9 cellular contexts compared by ENCODE assay signal in the genomic region with DNA sequence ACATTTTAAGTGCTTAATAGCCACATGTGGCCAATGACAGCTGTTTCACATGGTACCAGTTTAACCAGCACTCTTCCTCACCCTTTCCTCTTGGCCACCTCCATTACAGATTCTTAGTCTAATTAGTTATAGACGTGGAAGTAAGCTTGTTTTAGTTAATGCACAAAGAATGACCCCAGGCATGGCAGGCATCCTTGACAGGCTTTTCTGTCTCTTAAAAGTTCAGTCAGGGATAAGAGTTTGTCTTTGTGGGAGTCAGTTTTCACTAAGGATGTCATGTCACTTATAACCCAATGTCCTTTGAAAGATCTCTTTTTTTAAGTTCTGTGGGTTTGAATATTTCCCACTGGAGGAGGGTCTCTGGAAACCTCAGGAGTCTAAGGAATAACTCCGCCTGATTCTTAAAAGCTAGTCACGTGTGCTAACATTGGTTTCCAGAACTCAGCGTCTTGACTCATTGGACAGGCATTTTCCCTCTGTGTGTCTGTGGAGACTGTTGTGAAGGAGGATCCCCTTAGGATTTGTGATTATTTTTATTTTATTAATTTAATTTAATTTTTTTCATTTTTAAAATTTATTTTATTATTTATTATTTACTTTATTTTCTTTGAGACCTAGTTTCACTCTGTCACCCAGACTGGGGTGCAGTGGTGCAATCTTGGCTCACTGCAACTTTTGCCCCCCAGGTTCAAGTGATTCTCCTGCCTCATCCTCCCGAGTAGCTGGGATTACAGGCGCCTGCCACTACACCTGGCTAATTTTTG.
DNase-seq lines count a peak whose midpoint lies in the region; ATAC-seq and TF ChIP-seq lines count a peak whose summit lies in the region.
"Had no signal": no experiment of that assay in that cellular context is flagged by ENCODE, and none has a peak within 500 bp of the region (broad histone marks: within the 10 kb centered on the region; RNA-seq: fewer than 3 reads in every experiment).

No MANE protein-coding gene starts in this region.

- H3K36me3 Mint-ChIP-seq in HFFc6 (ENCODE audit: low read depth) = no peaks in the 10 kb centered on the region
- H3K36me3 Mint-ChIP-seq in activated CD8-positive, alpha-beta T cell treated with anti-CD3 and anti-CD28 coated beads, Interleukin-2, amount 10 ng/mL, durations not matched to agents 7 days and 5 days (ENCODE audit: low read depth) = no peaks in the 10 kb centered on the region

- H3K4me1 Mint-ChIP-seq in HFFc6 (ENCODE audit: low read depth) = peaks cover 88% of the 10 kb centered on the region
- H3K4me1 Mint-ChIP-seq in activated CD8-positive, alpha-beta T cell treated with anti-CD3 and anti-CD28 coated beads, Interleukin-2, amount 10 ng/mL, durations not matched to agents 7 days and 5 days (ENCODE audit: low read depth) = peaks cover 7% of the 10 kb centered on the region

- peak overlapping the region; percentile 74 for H3K4me3 Mint-ChIP-seq in HFFc6
- H3K4me3 Mint-ChIP-seq in activated CD8-positive, alpha-beta T cell treated with anti-CD3 and anti-CD28 coated beads, Interleukin-2, amount 10 ng/mL, durations not matched to agents 7 days and 5 days = no peak overlapping the region

- no peak overlapping the region for H2AFZ ChIP-seq in hepatocyte

- H3K9me3 Mint-ChIP-seq in HFFc6 = no peaks in the 10 kb centered on the region
- no peaks in the 10 kb centered on the region for H3K9me3 Mint-ChIP-seq in activated CD8-positive, alpha-beta T cell treated with anti-CD3 and anti-CD28 coated beads, Interleukin-2, amount 10 ng/mL, durations not matched to agents 7 days and 5 days (ENCODE audit: insufficient read depth)

- CTCF ChIA-PET in activated CD8-positive, alpha-beta T cell treated with anti-CD3 and anti-CD28 coated beads, Interleukin-2, amount 10 ng/mL, durations not matched to agents 7 days and 5 days (lab: Charles Lee) = no interaction called here

- TF ChIP-seq EP300 in transverse colon (IDR thresholded peaks at IDR 0.05; ENCODE audit: low read depth) = no peak

- H3K4me3 ChIP-seq in hepatocyte (no peak overlapping the region), transverse colon (no peak overlapping the region)
- H3K4me3 ChIP-seq: colonic mucosa had no signal

- H3K9me2 ChIP-seq in hepatocyte (replicated peaks; ENCODE audit: insufficient read depth) = no peaks in the 10 kb centered on the region

- H3K27ac Mint-ChIP-seq in HFFc6 = peak overlapping the region; percentile 97
- no peak overlapping the region for H3K27ac Mint-ChIP-seq in activated CD8-positive, alpha-beta T cell treated with anti-CD3 and anti-CD28 coated beads, Interleukin-2, amount 10 ng/mL, durations not matched to agents 7 days and 5 days

- H4K20me1 ChIP-seq in hepatocyte (ENCODE audit: insufficient read depth, poor library complexity, severe bottlenecking) = peaks cover 97% of the 10 kb centered on the region

- H3K27ac ChIP-seq in hepatocyte (no peak overlapping the region), transverse colon (peak overlapping the region in 3 of 4 donors; percentile 15 to 44 (median 38))
- H3K27ac ChIP-seq: colonic mucosa had no signal

- POLR2A ChIA-PET in activated CD8-positive, alpha-beta T cell treated with anti-CD3 and anti-CD28 coated beads, Interleukin-2, amount 10 ng/mL, durations not matched to agents 7 days and 5 days (lab: Charles Lee) = no interaction called here

- DNase-seq in HFFc6 = peak; percentile 88
- DNase-seq in amniotic stem cell (lab: John Stamatoyannopoulos, UW) = peak; percentile 63
- DNase-seq in hepatocyte (ENCODE audit: low spot score) = peak; percentile 33
- no peak for DNase-seq in transverse colon
- no peak for DNase-seq in activated CD8-positive, alpha-beta T cell treated with anti-CD3 and anti-CD28 coated beads, Interleukin-2, amount 10 ng/mL, durations not matched to agents 7 days and 5 days
- DNase-seq: colonic mucosa had no signal

- in situ Hi-C loops in transverse colon (cut with MboI; ENCODE audit: low pct_ligation_motif_present in 1 of 4, low pct_unique_long_range_greater_than_20kb in 1 of 4, low sequenced_read_pairs in 3 of 4) = no loop called here

- H3K4me2 ChIP-seq in hepatocyte = no peak overlapping the region

- H3K9me3 ChIP-seq in hepatocyte (ENCODE audit: low read depth) = no peaks in the 10 kb centered on the region
- H3K9me3 ChIP-seq in transverse colon = no peaks in the 10 kb centered on the region
- H3K9me3 ChIP-seq: colonic mucosa had no signal

- WGBS in hepatocyte (ENCODE audit: low lambda C conversion rate, missing lambda C conversion rate) = 65% methylated on average over 6 of the region's 6 CpGs
- 67 to 73% methylated on average over 2 to 6 of the region's 6 CpGs for WGBS in transverse colon (ENCODE audit: low coverage in 1 of 2), 2 donors

- no peak for TF ChIP-seq POLR2A in transverse colon (IDR thresholded peaks at IDR 0.05)
- TF ChIP-seq POLR2A in GM18505 (IDR thresholded peaks at IDR 0.05; ENCODE audit: borderline replicate concordance, extremely low read depth, insufficient read depth, insufficient read length) = no peak

- H3K27me3 Mint-ChIP-seq in HFFc6 (ENCODE audit: insufficient read depth) = no peaks in the 10 kb centered on the region
- peaks cover 3% of the 10 kb centered on the region for H3K27me3 Mint-ChIP-seq in activated CD8-positive, alpha-beta T cell treated with anti-CD3 and anti-CD28 coated beads, Interleukin-2, amount 10 ng/mL, durations not matched to agents 7 days and 5 days (ENCODE audit: low read depth)

- intact Hi-C loops in transverse colon (cut with DNase I; ENCODE audit: low total_unique reads) = no loop called here

- TF ChIP-seq CTCF in HFFc6 (IDR thresholded peaks at IDR 0.05) (no peak), hepatocyte (IDR thresholded peaks at IDR 0.05; ENCODE audit: poor library complexity) (no peak), transverse colon (IDR thresholded peaks at IDR 0.05) (no peak)

- no peak for ATAC-seq in GM18505 (IDR thresholded peaks at IDR 0.05; ENCODE audit: unreplicated experiment)
- no peak for ATAC-seq in GM19463 (IDR thresholded peaks at IDR 0.05; ENCODE audit: unreplicated experiment)
- no peak for ATAC-seq in activated CD8-positive, alpha-beta T cell treated with anti-CD3 and anti-CD28 coated beads, Interleukin-2, amount 10 ng/mL, durations not matched to agents 7 days and 5 days
- ATAC-seq: activated CD4-positive, CD25-positive, alpha-beta regulatory T cell treated with anti-CD3 and anti-CD28 coated beads, Interleukin-2, amount 50 U/mL, for 24 hours had no signal

- H3K27me3 ChIP-seq in hepatocyte = no peaks in the 10 kb centered on the region
- H3K27me3 ChIP-seq in transverse colon = no peaks in the 10 kb centered on the region
- H3K27me3 ChIP-seq: colonic mucosa had no signal

- H3K4me1 ChIP-seq in hepatocyte (ENCODE audit: insufficient read depth) (peaks cover 22% of the 10 kb centered on the region), transverse colon (peaks cover 0 to 45% (median 14%) of the 10 kb centered on the region in 4 donors)
- H3K4me1 ChIP-seq: colonic mucosa had no signal

- peaks cover 98% of the 10 kb centered on the region for H3K79me2 ChIP-seq in hepatocyte

- H3K36me3 ChIP-seq in hepatocyte (replicated peaks; ENCODE audit: insufficient read depth, low read depth) = no peaks in the 10 kb centered on the region
- no peaks in the 10 kb centered on the region for H3K36me3 ChIP-seq in transverse colon
- H3K36me3 ChIP-seq: colonic mucosa had no signal

Comparison
In these comparisons a context has a peak if more than half of its experiments do, and no peak if none do; other contexts are left out.
1. DNase-seq: peak in HFFc6 (single experiment), amniotic stem cell (single experiment) and hepatocyte (single experiment); none in transverse colon (single experiment) and activated CD8-positive, alpha-beta T cell treated with anti-CD3 and anti-CD28 coated beads, Interleukin-2, amount 10 ng/mL, durations not matched to agents 7 days and 5 days (single experiment).